Comparison of ENCODE assay signal across 8 cellular contexts in the genomic region with DNA sequence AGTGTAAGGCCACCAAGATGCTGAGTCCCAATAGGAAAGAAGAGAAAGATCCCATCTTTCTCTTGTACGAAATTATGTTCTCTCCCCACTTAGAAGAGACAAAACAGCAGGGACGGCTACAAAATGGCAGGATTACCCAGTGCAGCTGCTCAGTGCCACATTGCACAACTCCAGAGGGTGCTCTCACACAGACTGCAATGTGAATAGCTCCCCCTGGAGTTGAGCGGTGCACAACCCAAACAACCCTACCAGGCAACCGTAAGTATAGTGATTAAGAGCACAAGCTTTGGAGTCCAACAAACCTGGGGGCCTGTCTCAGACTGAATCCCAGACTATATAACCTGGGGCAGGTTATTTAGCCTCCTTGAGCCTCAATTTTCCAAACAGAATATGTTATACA. TPM values are rescaled to one million over a fixed set of nuclear protein-coding genes. Genes with fewer than 3 reads are reported as not detected.
DNase-seq lines count a peak whose midpoint lies in the region; ATAC-seq and TF ChIP-seq lines count a peak whose summit lies in the region.

No MANE protein-coding gene starts in this region.

- no peaks in the 10 kb centered on the region for H3K9me3 ChIP-seq in sigmoid colon

- peak overlapping the region; percentile 98 to 99 (median 98) for H3K27ac ChIP-seq in sigmoid colon

- no peaks in the 10 kb centered on the region for H3K27me3 Mint-ChIP-seq in activated CD8-positive, alpha-beta T cell treated with anti-CD3 and anti-CD28 coated beads for 36 hours
- peaks cover 15% of the 10 kb centered on the region for H3K27me3 Mint-ChIP-seq in glutamatergic neuron (ENCODE audit: unreplicated experiment)
- no peaks in the 10 kb centered on the region for H3K27me3 Mint-ChIP-seq in mesothelial cell of epicardium (ENCODE audit: low read depth)

- H3K36me3 Mint-ChIP-seq in activated CD8-positive, alpha-beta T cell treated with anti-CD3 and anti-CD28 coated beads for 36 hours (ENCODE audit: low read depth) = peaks cover 21% of the 10 kb centered on the region
- no peaks in the 10 kb centered on the region for H3K36me3 Mint-ChIP-seq in glutamatergic neuron (ENCODE audit: unreplicated experiment)
- H3K36me3 Mint-ChIP-seq in mesothelial cell of epicardium = no peaks in the 10 kb centered on the region

- no peaks in the 10 kb centered on the region for H3K36me3 ChIP-seq in sigmoid colon

- TF ChIP-seq EP300 in sigmoid colon (IDR thresholded peaks at IDR 0.05) = no peak

- peak; percentile 27 to 71 for DNase-seq in NCI-H524 (lab: John Stamatoyannopoulos, UW)
- no peak for DNase-seq in NCI-H524 treated with DMSO at 0.1 percent for 48 hours (lab: John Stamatoyannopoulos, UW)
- peak; percentile 13 to 29 for DNase-seq in NCI-H1930 (lab: John Stamatoyannopoulos, UW)
- peak; percentile 83 for DNase-seq in activated CD8-positive, alpha-beta T cell treated with anti-CD3 and anti-CD28 coated beads for 36 hours
- DNase-seq in glutamatergic neuron = peak; percentile 52
- no peak for DNase-seq in sigmoid colon
- no peak for DNase-seq in occipital lobe (lab: John Stamatoyannopoulos, UW)
- no peak for DNase-seq in mesothelial cell of epicardium (ENCODE audit: low spot score in 2 of 2, unreplicated experiment in 2 of 2)

- intact Hi-C loops in activated CD8-positive, alpha-beta T cell treated with anti-CD3 and anti-CD28 coated beads for 36 hours (cut with micrococcal nuclease) = loop anchor here (2.0 to 5.0 kb wide), 5 partner anchors 49 to 255 kb away; no protein-coding TSS in a partner anchor
- intact Hi-C loops in sigmoid colon (cut with DNase I) = loop anchor here (2.0 to 5.0 kb wide), 2 partner anchors 71 to 234 kb away; no protein-coding TSS in a partner anchor

- no peak for TF ChIP-seq POLR2A in sigmoid colon (IDR thresholded peaks at IDR 0.05)

- H3K27ac Mint-ChIP-seq in activated CD8-positive, alpha-beta T cell treated with anti-CD3 and anti-CD28 coated beads for 36 hours = peak overlapping the region; percentile 96
- no peak overlapping the region for H3K27ac Mint-ChIP-seq in glutamatergic neuron (ENCODE audit: unreplicated experiment)
- H3K27ac Mint-ChIP-seq in mesothelial cell of epicardium = no peak overlapping the region

- H3K4me3 Mint-ChIP-seq in activated CD8-positive, alpha-beta T cell treated with anti-CD3 and anti-CD28 coated beads for 36 hours = no peak overlapping the region
- H3K4me3 Mint-ChIP-seq in glutamatergic neuron (ENCODE audit: unreplicated experiment) (no peak overlapping the region), mesothelial cell of epicardium (no peak overlapping the region)

- POLR2A ChIA-PET in activated CD8-positive, alpha-beta T cell treated with anti-CD3 and anti-CD28 coated beads for 36 hours (lab: Charles Lee) = interaction anchor here (0.6 to 13.9 kb wide), 11 partner anchors 8 to 264 kb away, joined by 3 to 434 read pairs (median 12); no protein-coding TSS in a partner anchor

- ATAC-seq in activated CD8-positive, alpha-beta T cell treated with anti-CD3 and anti-CD28 coated beads for 36 hours = no peak

- TF ChIP-seq CTCF in activated CD8-positive, alpha-beta T cell treated with anti-CD3 and anti-CD28 coated beads for 36 hours (IDR thresholded peaks at IDR 0.05) = peak; percentile 76
- TF ChIP-seq CTCF in glutamatergic neuron (IDR thresholded peaks at IDR 0.05; ENCODE audit: partially characterized antibody, unreplicated experiment) (peak; percentile 48), sigmoid colon (IDR thresholded peaks at IDR 0.05) (peak in 3 of 4 experiments; percentile 33 to 40 (median 38)), mesothelial cell of epicardium (IDR thresholded peaks at IDR 0.05; ENCODE audit: unreplicated experiment) (no peak)

- peaks cover 3% of the 10 kb centered on the region for H3K9me3 Mint-ChIP-seq in activated CD8-positive, alpha-beta T cell treated with anti-CD3 and anti-CD28 coated beads for 36 hours
- H3K9me3 Mint-ChIP-seq in glutamatergic neuron (ENCODE audit: unreplicated experiment) (peaks cover 4% of the 10 kb centered on the region), mesothelial cell of epicardium (peaks cover 7% of the 10 kb centered on the region)

- H3K4me3 ChIP-seq in sigmoid colon = no peak overlapping the region

- CTCF ChIA-PET in activated CD8-positive, alpha-beta T cell treated with anti-CD3 and anti-CD28 coated beads for 36 hours (lab: Charles Lee) = interaction anchor here (0.7 to 12.3 kb wide), 46 partner anchors 10 to 297 kb away, joined by 3 to 148 read pairs (median 6); partner anchors contain the start of gene ARL8B

- no peaks in the 10 kb centered on the region for H3K27me3 ChIP-seq in sigmoid colon

- peaks cover 0 to 18% (median 15%) of the 10 kb centered on the region in 4 donors for H3K4me1 ChIP-seq in sigmoid colon

- H3K4me1 Mint-ChIP-seq in activated CD8-positive, alpha-beta T cell treated with anti-CD3 and anti-CD28 coated beads for 36 hours (ENCODE audit: low read depth) = peaks cover 30% of the 10 kb centered on the region
- H3K4me1 Mint-ChIP-seq in glutamatergic neuron (ENCODE audit: low read depth, unreplicated experiment) (peaks cover 2% of the 10 kb centered on the region), mesothelial cell of epicardium (peaks cover 26% of the 10 kb centered on the region)

- 71 to 80% methylated on average over 4 of the region's 4 CpGs for WGBS in sigmoid colon, 2 donors

RNA-seq across cellular contexts. Expression of gene BHLHE40, which starts 3.1 kb away (rescaled TPM):
- total RNA-seq in activated CD8-positive, alpha-beta T cell treated with anti-CD3 and anti-CD28 coated beads for 36 hours = 100 to 1,000 TPM; 456 to 470 TPM
- total RNA-seq in glutamatergic neuron (ENCODE audit: unreplicated experiment) (0.22 TPM), sigmoid colon (10 to 100 TPM; 12.5 to 81.9 (median 24.3) TPM), occipital lobe (6.6 TPM), mesothelial cell of epicardium (31.9 to 37.6 TPM (median 35.4 TPM) in 3 replicates)
- polyA plus RNA-seq in sigmoid colon = 10 to 100 TPM; 11.1 to 32.2 (median 22.2) TPM

Comparison
In these comparisons a context has a peak if more than half of its experiments do, and no peak if none do; other contexts are left out.
1. DNase-seq: peak in NCI-H524 (2 of 2), NCI-H1930 (2 of 2), activated CD8-positive, alpha-beta T cell treated with anti-CD3 and anti-CD28 coated beads for 36 hours (single experiment) and glutamatergic neuron (single experiment); none in NCI-H524 treated with DMSO at 0.1 percent for 48 hours (single experiment), sigmoid colon (single experiment), occipital lobe (single experiment) and mesothelial cell of epicardium (0 of 2).
2. RNA of gene BHLHE40, which starts 3.1 kb away (total RNA-seq): 456 to 470 TPM in activated CD8-positive, alpha-beta T cell treated with anti-CD3 and anti-CD28 coated beads for 36 hours; 31.9 to 37.6 TPM in mesothelial cell of epicardium, 12.5 to 81.9 TPM in sigmoid colon, 6.6 TPM in occipital lobe (single experiment) and 0.22 TPM in glutamatergic neuron (single experiment); every median in the first group is over 4 times any median in the second.